8 cellular contexts compared by ENCODE assay signal in genomic region chr17:59370580-59371299, GRCh38. TPM values are rescaled to one million over a fixed set of nuclear protein-coding genes. Genes with fewer than 3 reads are reported as not detected.
A peak's percentile ranks its signal among the peaks of the same experiment; 100 is the strongest.
DNase-seq lines count a peak whose midpoint lies in the region; ATAC-seq and TF ChIP-seq lines count a peak whose summit lies in the region.

No MANE protein-coding gene starts in this region.

- DNase-seq in activated T-cell treated with anti-CD3 and anti-CD28 coated beads, Interleukin-2, amount 50 U/mL, for 72 hours = no peak
- DNase-seq in activated T-cell treated with anti-CD3 and anti-CD28 coated beads for 4 hours (no peak), colonic mucosa (no peak), naive B cell (peak; percentile 30), type B pancreatic cell (ENCODE audit: extremely low spot score, unreplicated experiment) (no peak), AML-193 (lab: John Stamatoyannopoulos, UW) (no peak)

- no peaks in the 10 kb centered on the region for H3K27me3 Mint-ChIP-seq in activated T-cell treated with anti-CD3 and anti-CD28 coated beads, Interleukin-2, amount 50 U/mL, for 72 hours (ENCODE audit: low read depth)
- H3K27me3 Mint-ChIP-seq in naive B cell (no peaks in the 10 kb centered on the region), type B pancreatic cell (no peaks in the 10 kb centered on the region)

- peak overlapping the region; percentile 38 for H3K27ac Mint-ChIP-seq in activated T-cell treated with anti-CD3 and anti-CD28 coated beads, Interleukin-2, amount 50 U/mL, for 72 hours
- H3K27ac Mint-ChIP-seq in naive B cell = peak overlapping the region; percentile 81 to 94 (median 94)
- peak overlapping the region; percentile 87 for H3K27ac Mint-ChIP-seq in type B pancreatic cell

- peak overlapping the region; percentile 90 for H3K27ac ChIP-seq in colonic mucosa

- no peak for ATAC-seq in activated T-cell treated with anti-CD3 and anti-CD28 coated beads, Interleukin-2, amount 50 U/mL, for 72 hours (replicated peaks in 1 of 2)
- ATAC-seq in naive B cell (ENCODE audit: low read depth in 2 of 2) (peak; percentile 32 to 41), GM21423 (IDR thresholded peaks at IDR 0.05; ENCODE audit: unreplicated experiment) (no peak), HG02610 (IDR thresholded peaks at IDR 0.05; ENCODE audit: unreplicated experiment) (no peak)

- H3K9me3 ChIP-seq in colonic mucosa = no peaks in the 10 kb centered on the region

- H3K9ac ChIP-seq in colonic mucosa (ENCODE audit: low read depth in 2 of 2, low read length in 2 of 2) = peak overlapping the region; percentile 46 to 75

- peaks cover 68% of the 10 kb centered on the region for H3K4me1 ChIP-seq in colonic mucosa

- peaks cover 0 to 2% of the 10 kb centered on the region in 2 donors for H3K36me3 Mint-ChIP-seq in activated T-cell treated with anti-CD3 and anti-CD28 coated beads, Interleukin-2, amount 50 U/mL, for 72 hours (ENCODE audit: insufficient read depth in 2 of 2)
- no peaks in the 10 kb centered on the region for H3K36me3 Mint-ChIP-seq in naive B cell
- no peaks in the 10 kb centered on the region for H3K36me3 Mint-ChIP-seq in type B pancreatic cell

- intact Hi-C loops in colonic mucosa (cut with DNase I) = loop anchor here (5.0 kb wide), 1 partner anchor 38 kb away; the partner anchor contains the start of gene YPEL2

- no peaks in the 10 kb centered on the region for H3K36me3 ChIP-seq in colonic mucosa

- no peak for TF ChIP-seq CTCF in colonic mucosa (IDR thresholded peaks at IDR 0.05)
- TF ChIP-seq CTCF in type B pancreatic cell (conservative IDR thresholded peaks at IDR 0.05) = no peak

- H3K4me1 Mint-ChIP-seq in activated T-cell treated with anti-CD3 and anti-CD28 coated beads, Interleukin-2, amount 50 U/mL, for 72 hours (ENCODE audit: low read depth) = peaks cover 83% of the 10 kb centered on the region
- H3K4me1 Mint-ChIP-seq in naive B cell = peaks cover 78 to 94% (median 91%) of the 10 kb centered on the region in 3 donors
- H3K4me1 Mint-ChIP-seq in type B pancreatic cell (ENCODE audit: unreplicated experiment) = peaks cover 67% of the 10 kb centered on the region

- no peak overlapping the region for H3K4me3 Mint-ChIP-seq in activated T-cell treated with anti-CD3 and anti-CD28 coated beads, Interleukin-2, amount 50 U/mL, for 72 hours
- H3K4me3 Mint-ChIP-seq in naive B cell = peak overlapping the region; percentile 0 to 86 (median 78)
- peak overlapping the region; percentile 58 for H3K4me3 Mint-ChIP-seq in type B pancreatic cell

- H3K27me3 ChIP-seq in colonic mucosa = no peaks in the 10 kb centered on the region

- H3K9me3 Mint-ChIP-seq in activated T-cell treated with anti-CD3 and anti-CD28 coated beads, Interleukin-2, amount 50 U/mL, for 72 hours = peaks cover 0 to 2% of the 10 kb centered on the region in 2 donors
- no peaks in the 10 kb centered on the region for H3K9me3 Mint-ChIP-seq in naive B cell
- H3K9me3 Mint-ChIP-seq in type B pancreatic cell = no peaks in the 10 kb centered on the region

- H3K4me3 ChIP-seq in colonic mucosa = no peak overlapping the region

RNA-seq across cellular contexts. Expression of gene YPEL2, which starts 39.3 kb away (rescaled TPM):
- total RNA-seq in activated T-cell treated with anti-CD3 and anti-CD28 coated beads, Interleukin-2, amount 50 U/mL, for 72 hours = 10 to 100 TPM; 13.4 to 18.9 TPM
- 10 to 100 TPM; 17.2 to 25.7 TPM for total RNA-seq in colonic mucosa
- 10 to 100 TPM; 18.8 to 42.5 (median 32.3) TPM for polyA plus RNA-seq in naive B cell (ENCODE audit: low read depth in 6 of 6)
- 11.0 and 14.7 TPM in 2 replicates for total RNA-seq in type B pancreatic cell (ENCODE audit: low replicate concordance)

Comparison
In these comparisons a context has a peak if more than half of its experiments do, and no peak if none do; other contexts are left out.
1. ATAC-seq: peak in naive B cell (2 of 2); none in activated T-cell treated with anti-CD3 and anti-CD28 coated beads, Interleukin-2, amount 50 U/mL, for 72 hours (0 of 2), GM21423 (single experiment) and HG02610 (single experiment).
2. H3K27ac Mint-ChIP-seq: peak in every context shown above with its lines; median percentile 94 in naive B cell; 87 in type B pancreatic cell; 38 in activated T-cell treated with anti-CD3 and anti-CD28 coated beads, Interleukin-2, amount 50 U/mL, for 72 hours.
3. H3K4me3 Mint-ChIP-seq: peak in naive B cell (8 of 8) and type B pancreatic cell (single experiment); none in activated T-cell treated with anti-CD3 and anti-CD28 coated beads, Interleukin-2, amount 50 U/mL, for 72 hours (0 of 2).